ENCODE assay signal across 1 cellular context in the genomic region with DNA sequence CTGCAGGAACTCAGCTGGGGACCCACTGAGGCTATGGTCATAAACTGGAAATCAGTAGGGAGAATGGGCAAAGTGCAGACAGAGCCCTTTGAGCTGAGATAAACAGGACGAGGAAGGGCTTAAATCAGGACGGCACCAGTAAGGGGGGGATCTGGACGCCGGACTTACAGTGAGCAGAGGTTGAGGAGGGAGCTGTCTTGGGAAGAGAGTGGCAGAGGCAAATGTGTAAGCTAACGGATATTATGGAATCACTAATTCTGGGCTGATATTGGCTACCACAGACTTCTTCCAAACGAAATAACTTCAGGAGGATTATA.
TF ChIP-seq lines count a peak whose summit lies in the region.

No MANE protein-coding gene starts in this region.

TF ChIP-seq in HepG2, 621 proteins besides CTCF, POLR2A, EP300 and RAD21 (continued from another document and continues in another):
- TF ChIP-seq, protein P1, sequence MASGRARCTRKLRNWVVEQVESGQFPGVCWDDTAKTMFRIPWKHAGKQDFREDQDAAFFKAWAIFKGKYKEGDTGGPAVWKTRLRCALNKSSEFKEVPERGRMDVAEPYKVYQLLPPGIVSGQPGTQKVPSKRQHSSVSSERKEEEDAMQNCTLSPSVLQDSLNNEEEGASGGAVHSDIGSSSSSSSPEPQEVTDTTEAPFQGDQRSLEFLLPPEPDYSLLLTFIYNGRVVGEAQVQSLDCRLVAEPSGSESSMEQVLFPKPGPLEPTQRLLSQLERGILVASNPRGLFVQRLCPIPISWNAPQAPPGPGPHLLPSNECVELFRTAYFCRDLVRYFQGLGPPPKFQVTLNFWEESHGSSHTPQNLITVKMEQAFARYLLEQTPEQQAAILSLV (CRISPR knock-in tag; IDR thresholded peaks at IDR 0.05; ENCODE audit: borderline replicate concordance) = no peak
- no peak for TF ChIP-seq ZNF747 (CRISPR knock-in tag; IDR thresholded peaks at IDR 0.05; ENCODE audit: borderline replicate concordance)
- TF ChIP-seq RNF2 (conservative IDR thresholded peaks at IDR 0.05; ENCODE audit: low read depth) = no peak
- TF ChIP-seq, protein P2, sequence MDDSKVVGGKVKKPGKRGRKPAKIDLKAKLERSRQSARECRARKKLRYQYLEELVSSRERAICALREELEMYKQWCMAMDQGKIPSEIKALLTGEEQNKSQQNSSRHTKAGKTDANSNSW (CRISPR knock-in tag; IDR thresholded peaks at IDR 0.05; ENCODE audit: borderline replicate concordance) = no peak
- TF ChIP-seq, protein P3, sequence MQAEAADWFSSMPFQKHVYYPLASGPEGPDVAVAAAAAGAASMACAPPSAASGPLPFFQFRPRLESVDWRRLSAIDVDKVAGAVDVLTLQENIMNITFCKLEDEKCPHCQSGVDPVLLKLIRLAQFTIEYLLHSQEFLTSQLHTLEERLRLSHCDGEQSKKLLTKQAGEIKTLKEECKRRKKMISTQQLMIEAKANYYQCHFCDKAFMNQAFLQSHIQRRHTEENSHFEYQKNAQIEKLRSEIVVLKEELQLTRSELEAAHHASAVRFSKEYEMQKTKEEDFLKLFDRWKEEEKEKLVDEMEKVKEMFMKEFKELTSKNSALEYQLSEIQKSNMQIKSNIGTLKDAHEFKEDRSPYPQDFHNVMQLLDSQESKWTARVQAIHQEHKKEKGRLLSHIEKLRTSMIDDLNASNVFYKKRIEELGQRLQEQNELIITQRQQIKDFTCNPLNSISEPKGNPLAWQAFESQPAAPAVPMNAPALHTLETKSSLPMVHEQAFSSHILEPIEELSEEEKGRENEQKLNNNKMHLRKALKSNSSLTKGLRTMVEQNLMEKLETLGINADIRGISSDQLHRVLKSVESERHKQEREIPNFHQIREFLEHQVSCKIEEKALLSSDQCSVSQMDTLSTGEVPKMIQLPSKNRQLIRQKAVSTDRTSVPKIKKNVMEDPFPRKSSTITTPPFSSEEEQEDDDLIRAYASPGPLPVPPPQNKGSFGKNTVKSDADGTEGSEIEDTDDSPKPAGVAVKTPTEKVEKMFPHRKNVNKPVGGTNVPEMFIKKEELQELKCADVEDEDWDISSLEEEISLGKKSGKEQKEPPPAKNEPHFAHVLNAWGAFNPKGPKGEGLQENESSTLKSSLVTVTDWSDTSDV (CRISPR knock-in tag; IDR thresholded peaks at IDR 0.05) = no peak
- peak; percentile 13 for TF ChIP-seq RBM22 (optimal IDR thresholded peaks at IDR 0.05; ENCODE audit: low read length)
- TF ChIP-seq ZNF383 (CRISPR knock-in tag; IDR thresholded peaks at IDR 0.05; ENCODE audit: borderline replicate concordance) = no peak
- peak; percentile 41; the same call in 1 of the 2 replicates for TF ChIP-seq JUND (CRISPR knock-in tag; IDR thresholded peaks at IDR 0.05)
- no peak for TF ChIP-seq TCF7 (IDR thresholded peaks at IDR 0.05; ENCODE audit: low read depth)
- no peak for TF ChIP-seq KDM5A (IDR thresholded peaks at IDR 0.05; ENCODE audit: borderline replicate concordance, low read length)
- TF ChIP-seq, protein P4, sequence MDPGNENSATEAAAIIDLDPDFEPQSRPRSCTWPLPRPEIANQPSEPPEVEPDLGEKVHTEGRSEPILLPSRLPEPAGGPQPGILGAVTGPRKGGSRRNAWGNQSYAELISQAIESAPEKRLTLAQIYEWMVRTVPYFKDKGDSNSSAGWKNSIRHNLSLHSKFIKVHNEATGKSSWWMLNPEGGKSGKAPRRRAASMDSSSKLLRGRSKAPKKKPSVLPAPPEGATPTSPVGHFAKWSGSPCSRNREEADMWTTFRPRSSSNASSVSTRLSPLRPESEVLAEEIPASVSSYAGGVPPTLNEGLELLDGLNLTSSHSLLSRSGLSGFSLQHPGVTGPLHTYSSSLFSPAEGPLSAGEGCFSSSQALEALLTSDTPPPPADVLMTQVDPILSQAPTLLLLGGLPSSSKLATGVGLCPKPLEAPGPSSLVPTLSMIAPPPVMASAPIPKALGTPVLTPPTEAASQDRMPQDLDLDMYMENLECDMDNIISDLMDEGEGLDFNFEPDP (CRISPR knock-in tag; conservative IDR thresholded peaks at IDR 0.05) = 0 out of 2 replicates have a peak, but pooled peaks have one; percentile 19
- TF ChIP-seq, protein P5, sequence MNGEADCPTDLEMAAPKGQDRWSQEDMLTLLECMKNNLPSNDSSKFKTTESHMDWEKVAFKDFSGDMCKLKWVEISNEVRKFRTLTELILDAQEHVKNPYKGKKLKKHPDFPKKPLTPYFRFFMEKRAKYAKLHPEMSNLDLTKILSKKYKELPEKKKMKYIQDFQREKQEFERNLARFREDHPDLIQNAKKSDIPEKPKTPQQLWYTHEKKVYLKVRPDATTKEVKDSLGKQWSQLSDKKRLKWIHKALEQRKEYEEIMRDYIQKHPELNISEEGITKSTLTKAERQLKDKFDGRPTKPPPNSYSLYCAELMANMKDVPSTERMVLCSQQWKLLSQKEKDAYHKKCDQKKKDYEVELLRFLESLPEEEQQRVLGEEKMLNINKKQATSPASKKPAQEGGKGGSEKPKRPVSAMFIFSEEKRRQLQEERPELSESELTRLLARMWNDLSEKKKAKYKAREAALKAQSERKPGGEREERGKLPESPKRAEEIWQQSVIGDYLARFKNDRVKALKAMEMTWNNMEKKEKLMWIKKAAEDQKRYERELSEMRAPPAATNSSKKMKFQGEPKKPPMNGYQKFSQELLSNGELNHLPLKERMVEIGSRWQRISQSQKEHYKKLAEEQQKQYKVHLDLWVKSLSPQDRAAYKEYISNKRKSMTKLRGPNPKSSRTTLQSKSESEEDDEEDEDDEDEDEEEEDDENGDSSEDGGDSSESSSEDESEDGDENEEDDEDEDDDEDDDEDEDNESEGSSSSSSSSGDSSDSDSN (CRISPR knock-in tag; IDR thresholded peaks at IDR 0.05) = no peak
- TF ChIP-seq, protein P6, sequence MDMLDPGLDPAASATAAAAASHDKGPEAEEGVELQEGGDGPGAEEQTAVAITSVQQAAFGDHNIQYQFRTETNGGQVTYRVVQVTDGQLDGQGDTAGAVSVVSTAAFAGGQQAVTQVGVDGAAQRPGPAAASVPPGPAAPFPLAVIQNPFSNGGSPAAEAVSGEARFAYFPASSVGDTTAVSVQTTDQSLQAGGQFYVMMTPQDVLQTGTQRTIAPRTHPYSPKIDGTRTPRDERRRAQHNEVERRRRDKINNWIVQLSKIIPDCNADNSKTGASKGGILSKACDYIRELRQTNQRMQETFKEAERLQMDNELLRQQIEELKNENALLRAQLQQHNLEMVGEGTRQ (IDR thresholded peaks at IDR 0.05; ENCODE audit: low read depth, low read length) = no peak
- TF ChIP-seq, protein P6 (CRISPR knock-in tag; IDR thresholded peaks at IDR 0.05; ENCODE audit: borderline replicate concordance) = no peak
- no peak for TF ChIP-seq HOXA5 (CRISPR knock-in tag; IDR thresholded peaks at IDR 0.05)
- no peak for TF ChIP-seq CEBPB (IDR thresholded peaks at IDR 0.05; ENCODE audit: borderline replicate concordance, low read depth, low read length)
- TF ChIP-seq HNF4A (CRISPR knock-in tag; IDR thresholded peaks at IDR 0.05) = peak; percentile 80
- TF ChIP-seq, protein P7, sequence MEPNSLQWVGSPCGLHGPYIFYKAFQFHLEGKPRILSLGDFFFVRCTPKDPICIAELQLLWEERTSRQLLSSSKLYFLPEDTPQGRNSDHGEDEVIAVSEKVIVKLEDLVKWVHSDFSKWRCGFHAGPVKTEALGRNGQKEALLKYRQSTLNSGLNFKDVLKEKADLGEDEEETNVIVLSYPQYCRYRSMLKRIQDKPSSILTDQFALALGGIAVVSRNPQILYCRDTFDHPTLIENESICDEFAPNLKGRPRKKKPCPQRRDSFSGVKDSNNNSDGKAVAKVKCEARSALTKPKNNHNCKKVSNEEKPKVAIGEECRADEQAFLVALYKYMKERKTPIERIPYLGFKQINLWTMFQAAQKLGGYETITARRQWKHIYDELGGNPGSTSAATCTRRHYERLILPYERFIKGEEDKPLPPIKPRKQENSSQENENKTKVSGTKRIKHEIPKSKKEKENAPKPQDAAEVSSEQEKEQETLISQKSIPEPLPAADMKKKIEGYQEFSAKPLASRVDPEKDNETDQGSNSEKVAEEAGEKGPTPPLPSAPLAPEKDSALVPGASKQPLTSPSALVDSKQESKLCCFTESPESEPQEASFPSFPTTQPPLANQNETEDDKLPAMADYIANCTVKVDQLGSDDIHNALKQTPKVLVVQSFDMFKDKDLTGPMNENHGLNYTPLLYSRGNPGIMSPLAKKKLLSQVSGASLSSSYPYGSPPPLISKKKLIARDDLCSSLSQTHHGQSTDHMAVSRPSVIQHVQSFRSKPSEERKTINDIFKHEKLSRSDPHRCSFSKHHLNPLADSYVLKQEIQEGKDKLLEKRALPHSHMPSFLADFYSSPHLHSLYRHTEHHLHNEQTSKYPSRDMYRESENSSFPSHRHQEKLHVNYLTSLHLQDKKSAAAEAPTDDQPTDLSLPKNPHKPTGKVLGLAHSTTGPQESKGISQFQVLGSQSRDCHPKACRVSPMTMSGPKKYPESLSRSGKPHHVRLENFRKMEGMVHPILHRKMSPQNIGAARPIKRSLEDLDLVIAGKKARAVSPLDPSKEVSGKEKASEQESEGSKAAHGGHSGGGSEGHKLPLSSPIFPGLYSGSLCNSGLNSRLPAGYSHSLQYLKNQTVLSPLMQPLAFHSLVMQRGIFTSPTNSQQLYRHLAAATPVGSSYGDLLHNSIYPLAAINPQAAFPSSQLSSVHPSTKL (CRISPR knock-in tag; IDR thresholded peaks at IDR 0.05) = peak; percentile 6; the same call in 1 of the 2 replicates
- TF ChIP-seq TBL1XR1 (IDR thresholded peaks at IDR 0.05; ENCODE audit: borderline replicate concordance, low read length, partially characterized antibody) = no peak
- TF ChIP-seq GATAD2A (CRISPR knock-in tag; IDR thresholded peaks at IDR 0.05) = peak; percentile 13; the same call in 1 of the 2 replicates
- no peak for TF ChIP-seq NR2F2 (IDR thresholded peaks at IDR 0.05; ENCODE audit: borderline replicate concordance, low read depth)
- TF ChIP-seq, protein P8, sequence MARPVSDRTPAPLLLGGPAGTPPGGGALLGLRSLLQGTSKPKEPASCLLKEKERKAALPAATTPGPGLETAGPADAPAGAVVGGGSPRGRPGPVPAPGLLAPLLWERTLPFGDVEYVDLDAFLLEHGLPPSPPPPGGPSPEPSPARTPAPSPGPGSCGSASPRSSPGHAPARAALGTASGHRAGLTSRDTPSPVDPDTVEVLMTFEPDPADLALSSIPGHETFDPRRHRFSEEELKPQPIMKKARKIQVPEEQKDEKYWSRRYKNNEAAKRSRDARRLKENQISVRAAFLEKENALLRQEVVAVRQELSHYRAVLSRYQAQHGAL (CRISPR knock-in tag; IDR thresholded peaks at IDR 0.05; ENCODE audit: not compliant biosample characterization) = no peak
- TF ChIP-seq ZMYM3 (CRISPR knock-in tag; IDR thresholded peaks at IDR 0.05) = no peak
- TF ChIP-seq ATF7-NPFF (CRISPR knock-in tag; IDR thresholded peaks at IDR 0.05; ENCODE audit: low read depth) = no peak
- TF ChIP-seq ZNF180 (CRISPR knock-in tag; IDR thresholded peaks at IDR 0.05; ENCODE audit: borderline replicate concordance, low read depth) = no peak
- TF ChIP-seq ZNF761 (CRISPR knock-in tag; conservative IDR thresholded peaks at IDR 0.05) = no peak
- no peak for TF ChIP-seq RARG (CRISPR knock-in tag; IDR thresholded peaks at IDR 0.05; ENCODE audit: low read depth)
- no peak for TF ChIP-seq ZMYM2 (CRISPR knock-in tag; IDR thresholded peaks at IDR 0.05)
- TF ChIP-seq, protein P9, sequence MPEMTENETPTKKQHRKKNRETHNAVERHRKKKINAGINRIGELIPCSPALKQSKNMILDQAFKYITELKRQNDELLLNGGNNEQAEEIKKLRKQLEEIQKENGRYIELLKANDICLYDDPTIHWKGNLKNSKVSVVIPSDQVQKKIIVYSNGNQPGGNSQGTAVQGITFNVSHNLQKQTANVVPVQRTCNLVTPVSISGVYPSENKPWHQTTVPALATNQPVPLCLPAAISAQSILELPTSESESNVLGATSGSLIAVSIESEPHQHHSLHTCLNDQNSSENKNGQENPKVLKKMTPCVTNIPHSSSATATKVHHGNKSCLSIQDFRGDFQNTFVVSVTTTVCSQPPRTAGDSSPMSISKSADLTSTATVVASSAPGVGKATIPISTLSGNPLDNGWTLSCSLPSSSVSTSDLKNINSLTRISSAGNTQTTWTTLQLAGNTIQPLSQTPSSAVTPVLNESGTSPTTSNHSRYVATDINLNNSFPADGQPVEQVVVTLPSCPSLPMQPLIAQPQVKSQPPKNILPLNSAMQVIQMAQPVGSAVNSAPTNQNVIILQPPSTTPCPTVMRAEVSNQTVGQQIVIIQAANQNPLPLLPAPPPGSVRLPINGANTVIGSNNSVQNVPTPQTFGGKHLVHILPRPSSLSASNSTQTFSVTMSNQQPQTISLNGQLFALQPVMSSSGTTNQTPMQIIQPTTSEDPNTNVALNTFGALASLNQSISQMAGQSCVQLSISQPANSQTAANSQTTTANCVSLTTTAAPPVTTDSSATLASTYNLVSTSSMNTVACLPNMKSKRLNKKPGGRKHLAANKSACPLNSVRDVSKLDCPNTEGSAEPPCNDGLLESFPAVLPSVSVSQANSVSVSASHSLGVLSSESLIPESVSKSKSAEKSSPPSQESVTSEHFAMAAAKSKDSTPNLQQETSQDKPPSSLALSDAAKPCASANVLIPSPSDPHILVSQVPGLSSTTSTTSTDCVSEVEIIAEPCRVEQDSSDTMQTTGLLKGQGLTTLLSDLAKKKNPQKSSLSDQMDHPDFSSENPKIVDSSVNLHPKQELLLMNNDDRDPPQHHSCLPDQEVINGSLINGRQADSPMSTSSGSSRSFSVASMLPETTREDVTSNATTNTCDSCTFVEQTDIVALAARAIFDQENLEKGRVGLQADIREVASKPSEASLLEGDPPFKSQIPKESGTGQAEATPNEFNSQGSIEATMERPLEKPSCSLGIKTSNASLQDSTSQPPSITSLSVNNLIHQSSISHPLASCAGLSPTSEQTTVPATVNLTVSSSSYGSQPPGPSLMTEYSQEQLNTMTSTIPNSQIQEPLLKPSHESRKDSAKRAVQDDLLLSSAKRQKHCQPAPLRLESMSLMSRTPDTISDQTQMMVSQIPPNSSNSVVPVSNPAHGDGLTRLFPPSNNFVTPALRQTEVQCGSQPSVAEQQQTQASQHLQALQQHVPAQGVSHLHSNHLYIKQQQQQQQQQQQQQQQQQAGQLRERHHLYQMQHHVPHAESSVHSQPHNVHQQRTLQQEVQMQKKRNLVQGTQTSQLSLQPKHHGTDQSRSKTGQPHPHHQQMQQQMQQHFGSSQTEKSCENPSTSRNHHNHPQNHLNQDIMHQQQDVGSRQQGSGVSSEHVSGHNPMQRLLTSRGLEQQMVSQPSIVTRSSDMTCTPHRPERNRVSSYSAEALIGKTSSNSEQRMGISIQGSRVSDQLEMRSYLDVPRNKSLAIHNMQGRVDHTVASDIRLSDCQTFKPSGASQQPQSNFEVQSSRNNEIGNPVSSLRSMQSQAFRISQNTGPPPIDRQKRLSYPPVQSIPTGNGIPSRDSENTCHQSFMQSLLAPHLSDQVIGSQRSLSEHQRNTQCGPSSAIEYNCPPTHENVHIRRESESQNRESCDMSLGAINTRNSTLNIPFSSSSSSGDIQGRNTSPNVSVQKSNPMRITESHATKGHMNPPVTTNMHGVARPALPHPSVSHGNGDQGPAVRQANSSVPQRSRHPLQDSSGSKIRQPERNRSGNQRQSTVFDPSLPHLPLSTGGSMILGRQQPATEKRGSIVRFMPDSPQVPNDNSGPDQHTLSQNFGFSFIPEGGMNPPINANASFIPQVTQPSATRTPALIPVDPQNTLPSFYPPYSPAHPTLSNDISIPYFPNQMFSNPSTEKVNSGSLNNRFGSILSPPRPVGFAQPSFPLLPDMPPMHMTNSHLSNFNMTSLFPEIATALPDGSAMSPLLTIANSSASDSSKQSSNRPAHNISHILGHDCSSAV (CRISPR knock-in tag; IDR thresholded peaks at IDR 0.05; ENCODE audit: borderline replicate concordance) = no peak; the same call in 1 of the 2 replicates
